ENCODE assay signal across 13 cellular contexts in the genomic region with DNA sequence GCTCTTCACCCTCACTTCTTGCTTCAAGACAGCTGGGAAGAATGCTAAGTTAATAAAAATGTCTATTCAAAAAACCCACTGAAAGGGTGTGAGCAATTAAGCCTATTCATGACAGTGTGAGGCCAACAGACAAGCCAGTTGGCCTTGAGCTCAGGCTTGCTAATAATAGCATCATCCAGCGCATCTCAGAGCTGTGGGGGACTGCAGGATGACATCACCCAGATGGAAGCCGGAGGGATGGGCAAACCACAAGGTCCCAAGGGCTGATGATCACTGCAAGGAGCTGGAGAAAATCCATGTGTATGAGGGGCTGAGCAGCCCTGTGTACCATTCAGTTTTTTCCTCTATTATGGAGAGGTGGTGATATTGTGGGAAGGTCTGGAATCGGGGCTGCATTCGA.
A peak's percentile ranks its signal among the peaks of the same experiment; 100 is the strongest.
DNase-seq lines count a peak whose midpoint lies in the region; ATAC-seq and TF ChIP-seq lines count a peak whose summit lies in the region.
"Had no signal": no experiment of that assay in that cellular context is flagged by ENCODE, and none has a peak within 500 bp of the region (broad histone marks: within the 10 kb centered on the region; RNA-seq: fewer than 3 reads in every experiment).

No MANE protein-coding gene starts in this region.

- H3K4me3 Mint-ChIP-seq in nephron progenitor cell: no peak overlapping the region
- H3K4me3 Mint-ChIP-seq: activated B cell treated with CpG ODN at 0.5 μM for 24 hours; activated naive CD8-positive, alpha-beta T cell treated with anti-CD3 and anti-CD28 coated beads, Interleukin-2, amount 50 U/mL, for 24 hours had no signal

- peaks cover 10% of the 10 kb centered on the region for H3K27me3 Mint-ChIP-seq in nephron progenitor cell (ENCODE audit: low read depth, poor library complexity)
- H3K27me3 Mint-ChIP-seq: activated B cell treated with CpG ODN at 0.5 μM for 24 hours; activated naive CD8-positive, alpha-beta T cell treated with anti-CD3 and anti-CD28 coated beads, Interleukin-2, amount 50 U/mL, for 24 hours had no signal

- peak overlapping the region; percentile 58 for H3K4me2 ChIP-seq in osteoblast (ENCODE audit: insufficient read depth, low read length)

- no peaks in the 10 kb centered on the region for H3K4me1 Mint-ChIP-seq in nephron progenitor cell
- H3K4me1 Mint-ChIP-seq: activated B cell treated with CpG ODN at 0.5 μM for 24 hours; activated naive CD8-positive, alpha-beta T cell treated with anti-CD3 and anti-CD28 coated beads, Interleukin-2, amount 50 U/mL, for 24 hours had no signal

- peak overlapping the region; percentile 21; the same call in 1 of the 2 replicates for H3K27ac ChIP-seq in SJSA1
- H3K27ac ChIP-seq in osteoblast (ENCODE audit: low read depth, low read length): peak overlapping the region; percentile 95

- in situ Hi-C loops in Caki2 (cut with HindIII; ENCODE audit: low pct_unique_long_range_greater_than_20kb, low sequenced_read_pairs): no loop called here

- no peaks in the 10 kb centered on the region for H3K79me2 ChIP-seq in osteoblast (ENCODE audit: insufficient read depth, low read length)

- H3K9me3 ChIP-seq in SJSA1 (replicated peaks): no peaks in the 10 kb centered on the region
- no peaks in the 10 kb centered on the region for H3K9me3 ChIP-seq in osteoblast (ENCODE audit: low read depth, low read length)

- H3K36me3 ChIP-seq in SJSA1: no peaks in the 10 kb centered on the region
- no peaks in the 10 kb centered on the region for H3K36me3 ChIP-seq in osteoblast (ENCODE audit: insufficient read depth, low read length)

- no peaks in the 10 kb centered on the region for H4K20me1 ChIP-seq in osteoblast (ENCODE audit: insufficient read depth, low read length)

- no peak overlapping the region for H3K27ac Mint-ChIP-seq in nephron progenitor cell
- H3K27ac Mint-ChIP-seq: activated B cell treated with CpG ODN at 0.5 μM for 24 hours; activated naive CD8-positive, alpha-beta T cell treated with anti-CD3 and anti-CD28 coated beads, Interleukin-2, amount 50 U/mL, for 24 hours had no signal

- DNase-seq in Caki2 (ENCODE audit: low read depth): peak; percentile 15
- DNase-seq in SJSA1 (ENCODE audit: low read depth in 1 of 2, low spot score in 2 of 2): peak; percentile 52 to 73
- peak; percentile 95 for DNase-seq in fibroblast of the aortic adventitia (ENCODE audit: low read depth)
- DNase-seq in osteoblast (ENCODE audit: insufficient read length, low spot score, missing footprints): peak; percentile 64
- DNase-seq in nephron progenitor cell: no peak
- DNase-seq in NCI-H1417 (lab: John Stamatoyannopoulos, UW): no peak
- DNase-seq in GM19240 (ENCODE audit: insufficient read length, low spot score): no peak
- DNase-seq: activated B cell treated with CpG ODN at 0.5 μM for 24 hours; activated naive CD8-positive, alpha-beta T cell treated with anti-CD3 and anti-CD28 coated beads, Interleukin-2, amount 50 U/mL, for 24 hours; DMS79; NCI-H510A treated with DMSO at 0.1 percent for 48 hours; trophoblast cell had no signal

- H3K27me3 ChIP-seq in SJSA1 (replicated peaks): no peaks in the 10 kb centered on the region
- no peaks in the 10 kb centered on the region for H3K27me3 ChIP-seq in osteoblast (ENCODE audit: insufficient read depth, low read length)

- no peaks in the 10 kb centered on the region for H3K36me3 Mint-ChIP-seq in nephron progenitor cell (ENCODE audit: low read depth)

- H3K4me3 ChIP-seq in SJSA1 (no peak overlapping the region), fibroblast of the aortic adventitia (ENCODE audit: low read depth, low read length) (no peak overlapping the region), osteoblast (ENCODE audit: insufficient read depth, low read length) (no peak overlapping the region)

- TF ChIP-seq CTCF in fibroblast of the aortic adventitia (IDR thresholded peaks at IDR 0.05; ENCODE audit: insufficient read depth, low read length) (no peak), osteoblast (IDR thresholded peaks at IDR 0.05; ENCODE audit: extremely low read depth, low read depth, low read length) (no peak), nephron progenitor cell (IDR thresholded peaks at IDR 0.05) (no peak)

- H2AFZ ChIP-seq in osteoblast (ENCODE audit: low read length): peak overlapping the region; percentile 9

- peaks cover 10% of the 10 kb centered on the region for H3K9me3 Mint-ChIP-seq in nephron progenitor cell
- H3K9me3 Mint-ChIP-seq: activated B cell treated with CpG ODN at 0.5 μM for 24 hours had no signal

- H3K4me1 ChIP-seq in SJSA1 (replicated peaks): peaks cover 12% of the 10 kb centered on the region
- peaks cover 26% of the 10 kb centered on the region for H3K4me1 ChIP-seq in osteoblast (ENCODE audit: insufficient read depth, low read length)

- no peak for ATAC-seq in GM18517 (IDR thresholded peaks at IDR 0.05; ENCODE audit: unreplicated experiment)
- ATAC-seq: activated naive CD8-positive, alpha-beta T cell treated with anti-CD3 and anti-CD28 coated beads, Interleukin-2, amount 50 U/mL, for 24 hours had no signal

Comparison
In these comparisons a context has a peak if more than half of its experiments do, and no peak if none do; other contexts are left out.
1. DNase-seq: peak in Caki2 (single experiment), SJSA1 (2 of 2), fibroblast of the aortic adventitia (single experiment) and osteoblast (single experiment); none in nephron progenitor cell (single experiment), NCI-H1417 (0 of 3) and GM19240 (single experiment).